In genomic region chr12:127401536-127401935, GRCh38 we compare ENCODE assay signal across 27 cellular contexts.
"Had no signal": no experiment of that assay in that cellular context is flagged by ENCODE, and none has a peak within 500 bp of the region (broad histone marks: within the 10 kb centered on the region; RNA-seq: fewer than 3 reads in every experiment).

No MANE protein-coding gene starts in this region.

- H3K9me3 Mint-ChIP-seq: activated CD4-positive, alpha-beta memory T cell treated with anti-CD3 and anti-CD28 coated beads for 36 hours; neural crest cell had no signal

- H3K27ac ChIP-seq: lower lobe of right lung, sigmoid colon, spleen, testis, uterus had no signal

- H3K36me3 Mint-ChIP-seq: activated CD4-positive, alpha-beta memory T cell treated with anti-CD3 and anti-CD28 coated beads for 36 hours; brain; immature natural killer cell; naive thymus-derived CD4-positive, alpha-beta T cell had no signal

- ATAC-seq: left lobe of liver; lower lobe of right lung; mucosa of descending colon; naive thymus-derived CD4-positive, alpha-beta T cell had no signal

- H3K27ac Mint-ChIP-seq: activated CD4-positive, alpha-beta memory T cell treated with anti-CD3 and anti-CD28 coated beads for 36 hours; brain; dendritic cell treated with granulocyte-macrophage colony-stimulating factor and Interleukin-4, amounts not matched to agents 40 ng/mL and 50 ng/mL, for 4 days; immature natural killer cell; naive thymus-derived CD4-positive, alpha-beta T cell had no signal

- H3K4me1 Mint-ChIP-seq: brain; immature natural killer cell; naive thymus-derived CD4-positive, alpha-beta T cell; neural crest cell had no signal

- H3K9me3 ChIP-seq: lower lobe of right lung, mucosa of descending colon, sigmoid colon, spleen, testis, uterus had no signal

- DNase-seq: activated CD4-positive, alpha-beta memory T cell treated with anti-CD3 and anti-CD28 coated beads for 36 hours; activated CD4-positive, alpha-beta T cell treated with anti-CD3 and anti-CD28 coated beads for 48 hours; activated CD4-positive, CD25-positive, alpha-beta regulatory T cell; activated effector memory CD4-positive, alpha-beta T cell treated with anti-CD3 and anti-CD28 coated beads, Interleukin-2, amount 50 U/mL, for 16 hours; activated naive CD4-positive, alpha-beta T cell treated with anti-CD3 and anti-CD28 coated beads, Interleukin-2, amount 50 U/mL, for 16 hours; anterior cingulate cortex; caudate nucleus; effector CD4-positive, alpha-beta T cell; foreskin melanocyte; immature natural killer cell; lower lobe of right lung; mesendoderm; mucosa of descending colon; naive thymus-derived CD4-positive, alpha-beta T cell; occipital lobe; sigmoid colon; spleen; stimulated activated CD4-positive, alpha-beta T cell treated with anti-CD3 and anti-CD28 coated beads, Interleukin-4, amount 100 ng/mL, for 1 hour; stimulated activated naive CD4-positive, alpha-beta T cell; T-helper 9 cell; testis; trophoblast cell; uterus had no signal

- H3K4me3 Mint-ChIP-seq: activated CD4-positive, alpha-beta memory T cell treated with anti-CD3 and anti-CD28 coated beads for 36 hours; brain; dendritic cell treated with granulocyte-macrophage colony-stimulating factor and Interleukin-4, amounts not matched to agents 40 ng/mL and 50 ng/mL, for 4 days; immature natural killer cell; naive thymus-derived CD4-positive, alpha-beta T cell; neural crest cell had no signal

- H3K27me3 ChIP-seq: spleen, testis, uterus had no signal

- H3K27me3 Mint-ChIP-seq: dendritic cell treated with granulocyte-macrophage colony-stimulating factor and Interleukin-4, amounts not matched to agents 40 ng/mL and 50 ng/mL, for 4 days had no signal

- H3K4me1 ChIP-seq: lower lobe of right lung, sigmoid colon, spleen, testis, uterus had no signal

- H3K36me3 ChIP-seq: lower lobe of right lung, sigmoid colon, spleen, uterus had no signal

- H3K4me3 ChIP-seq: lower lobe of right lung, mucosa of descending colon, sigmoid colon, spleen, testis, uterus had no signal
